Comparison of ENCODE assay signal across 1 cellular context in the genomic region with DNA sequence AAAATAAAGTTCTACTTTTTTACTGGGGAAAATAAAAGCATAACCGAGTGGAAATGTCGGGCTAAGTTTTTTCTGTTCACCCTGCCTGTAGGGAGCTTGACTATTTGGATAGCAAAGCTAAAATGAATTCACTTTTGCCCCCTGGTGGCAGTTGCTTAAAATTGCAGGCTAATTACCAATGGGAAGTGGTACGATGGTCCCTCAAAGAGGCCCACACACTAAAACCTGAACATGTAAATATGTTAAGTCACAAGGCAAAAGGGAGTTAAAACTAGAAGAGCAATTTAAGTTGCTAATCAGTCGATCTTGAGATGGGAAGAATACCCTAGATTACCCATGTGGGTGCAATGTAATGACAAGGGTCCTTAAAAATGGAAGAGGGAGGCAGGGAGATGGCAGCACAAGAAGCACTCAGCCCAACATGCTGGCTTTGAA.
TF ChIP-seq lines count a peak whose summit lies in the region.

No MANE protein-coding gene starts in this region.

TF ChIP-seq in IMR-90, 13 proteins besides CTCF, POLR2A, EP300 and RAD21:
- TF ChIP-seq MAFK (IDR thresholded peaks at IDR 0.05; ENCODE audit: low read depth, low read length) = no peak
- TF ChIP-seq FOS (IDR thresholded peaks at IDR 0.05; ENCODE audit: low read depth, low read length) = no peak
- TF ChIP-seq MAZ (IDR thresholded peaks at IDR 0.05; ENCODE audit: borderline replicate concordance, low read depth, low read length) = no peak
- no peak for TF ChIP-seq CEBPB (IDR thresholded peaks at IDR 0.05; ENCODE audit: low read depth, low read length)
- TF ChIP-seq SMC3 (IDR thresholded peaks at IDR 0.05; ENCODE audit: low read depth, low read length) = 0 out of 2 replicates have a peak, but pooled peaks have one; percentile 5
- TF ChIP-seq, protein P1, sequence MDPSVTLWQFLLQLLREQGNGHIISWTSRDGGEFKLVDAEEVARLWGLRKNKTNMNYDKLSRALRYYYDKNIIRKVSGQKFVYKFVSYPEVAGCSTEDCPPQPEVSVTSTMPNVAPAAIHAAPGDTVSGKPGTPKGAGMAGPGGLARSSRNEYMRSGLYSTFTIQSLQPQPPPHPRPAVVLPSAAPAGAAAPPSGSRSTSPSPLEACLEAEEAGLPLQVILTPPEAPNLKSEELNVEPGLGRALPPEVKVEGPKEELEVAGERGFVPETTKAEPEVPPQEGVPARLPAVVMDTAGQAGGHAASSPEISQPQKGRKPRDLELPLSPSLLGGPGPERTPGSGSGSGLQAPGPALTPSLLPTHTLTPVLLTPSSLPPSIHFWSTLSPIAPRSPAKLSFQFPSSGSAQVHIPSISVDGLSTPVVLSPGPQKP (IDR thresholded peaks at IDR 0.05; ENCODE audit: borderline replicate concordance, low read depth, low read length) = no peak
- no peak for TF ChIP-seq NFE2L2 (IDR thresholded peaks at IDR 0.05; ENCODE audit: low read depth, low read length)
- TF ChIP-seq, protein P2, sequence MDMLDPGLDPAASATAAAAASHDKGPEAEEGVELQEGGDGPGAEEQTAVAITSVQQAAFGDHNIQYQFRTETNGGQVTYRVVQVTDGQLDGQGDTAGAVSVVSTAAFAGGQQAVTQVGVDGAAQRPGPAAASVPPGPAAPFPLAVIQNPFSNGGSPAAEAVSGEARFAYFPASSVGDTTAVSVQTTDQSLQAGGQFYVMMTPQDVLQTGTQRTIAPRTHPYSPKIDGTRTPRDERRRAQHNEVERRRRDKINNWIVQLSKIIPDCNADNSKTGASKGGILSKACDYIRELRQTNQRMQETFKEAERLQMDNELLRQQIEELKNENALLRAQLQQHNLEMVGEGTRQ (IDR thresholded peaks at IDR 0.05; ENCODE audit: low read depth, low read length) = no peak
